Comparison of ENCODE assay signal across 10 cellular contexts in the genomic region with DNA sequence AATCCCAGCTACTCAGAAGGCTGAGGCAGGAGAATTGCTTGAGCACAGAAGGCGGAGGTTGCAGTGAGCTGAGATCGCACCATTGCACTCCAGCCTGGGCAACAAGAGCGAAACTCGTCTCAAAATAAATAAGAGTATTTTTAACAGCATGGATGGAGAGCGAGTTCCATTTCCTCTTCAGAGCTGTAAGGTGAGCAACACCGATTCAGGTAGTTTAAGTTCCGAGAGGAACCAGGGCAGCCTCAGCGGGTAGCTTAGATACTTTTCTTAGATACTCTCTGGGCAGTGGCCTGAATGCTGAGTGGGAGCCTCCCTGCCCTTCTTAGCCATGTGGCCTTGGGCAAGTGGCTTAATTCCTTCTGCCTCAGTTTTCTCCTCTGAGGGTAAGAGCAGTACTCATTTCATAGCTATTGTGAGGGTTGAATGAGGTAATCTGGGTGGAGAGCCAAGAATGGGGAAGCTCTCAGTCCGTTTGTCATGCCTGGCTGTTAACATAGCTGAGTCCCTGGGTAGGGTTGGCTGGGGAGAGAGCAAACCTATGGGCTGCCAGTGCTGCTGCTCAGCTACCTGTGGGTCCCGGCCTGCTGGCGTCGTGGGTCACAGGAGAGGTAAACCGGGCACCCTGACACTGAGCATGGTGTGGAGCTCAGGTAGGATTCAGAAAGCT. TPM values are rescaled to one million over a fixed set of nuclear protein-coding genes. Genes with fewer than 3 reads are reported as not detected.
A peak's percentile ranks its signal among the peaks of the same experiment; 100 is the strongest.
DNase-seq lines count a peak whose midpoint lies in the region; ATAC-seq and TF ChIP-seq lines count a peak whose summit lies in the region.
"Had no signal": no experiment of that assay in that cellular context is flagged by ENCODE, and none has a peak within 500 bp of the region (broad histone marks: within the 10 kb centered on the region; RNA-seq: fewer than 3 reads in every experiment).

No MANE protein-coding gene starts in this region.

- peaks cover 42% of the 10 kb centered on the region for H3K4me1 Mint-ChIP-seq in Caco-2 (ENCODE audit: low read depth, unreplicated experiment)

- H3K9me3 Mint-ChIP-seq in Caco-2 (ENCODE audit: unreplicated experiment): no peaks in the 10 kb centered on the region
- H3K9me3 Mint-ChIP-seq: activated T-cell treated with anti-CD3 and anti-CD28 coated beads, Interleukin-2, amount 50 U/mL, for 4 hours had no signal

- peaks cover 47% of the 10 kb centered on the region for H3K36me3 Mint-ChIP-seq in Caco-2 (ENCODE audit: insufficient read depth, unreplicated experiment)

- no peaks in the 10 kb centered on the region for H3K27me3 Mint-ChIP-seq in Caco-2 (ENCODE audit: insufficient read depth, unreplicated experiment)

- peak; percentile 10 for ATAC-seq in lung (ENCODE audit: insufficient read depth, low FRiP score)
- ATAC-seq in GM18909 (IDR thresholded peaks at IDR 0.05; ENCODE audit: poor library complexity, unreplicated experiment): no peak
- ATAC-seq in GM19467 (IDR thresholded peaks at IDR 0.05; ENCODE audit: unreplicated experiment): no peak
- ATAC-seq in GM18870 (IDR thresholded peaks at IDR 0.05; ENCODE audit: unreplicated experiment): no peak
- ATAC-seq: activated T-cell treated with anti-CD3 and anti-CD28 coated beads, Interleukin-2, amount 50 U/mL, for 4 hours had no signal

- DNase-seq in Caco-2 (peak in 1 of 2 experiments; percentile 35), KBM-7 (peak; percentile 64), brain microvascular endothelial cell (peak; percentile 34), lung (ENCODE audit: low spot score) (peak; percentile 73)
- DNase-seq in activated CD4-positive, alpha-beta T cell treated with anti-CD3 and anti-CD28 coated beads, Interleukin-2, amount 50 U/mL, for 48 hours: no peak
- DNase-seq: activated T-cell treated with anti-CD3 and anti-CD28 coated beads, Interleukin-2, amount 50 U/mL, for 4 hours; midbrain had no signal

- H3K4me3 ChIP-seq in Caco-2 (ENCODE audit: low read depth, low read length): no peak overlapping the region
- H3K4me3 ChIP-seq in brain microvascular endothelial cell (ENCODE audit: low read depth, low read length): no peak overlapping the region
- H3K4me3 ChIP-seq in lung: no peak overlapping the region

- H3K9me3 ChIP-seq in Caco-2 (no peaks in the 10 kb centered on the region), lung (ENCODE audit: control insufficient read depth in 2 of 2, insufficient read depth in 1 of 2, low read length in 1 of 2) (no peaks in the 10 kb centered on the region)

- H3K36me3 ChIP-seq in Caco-2 (ENCODE audit: control insufficient read depth, insufficient read depth, low read length): no peaks in the 10 kb centered on the region
- no peaks in the 10 kb centered on the region for H3K36me3 ChIP-seq in brain microvascular endothelial cell (replicated peaks)
- H3K36me3 ChIP-seq in lung (ENCODE audit: control insufficient read depth in 2 of 2, insufficient read depth in 2 of 2, low read length in 2 of 2): peaks cover 0 to 5% of the 10 kb centered on the region in 2 donors

- in situ Hi-C loops in KBM-7 (cut with MboI; ENCODE audit: low pct_unique_long_range_greater_than_20kb, low sequenced_read_pairs): no loop called here
- in situ Hi-C loops in brain microvascular endothelial cell (cut with HindIII; ENCODE audit: low pct_ligation_motif_present, low sequenced_read_pairs): no loop called here

- no peak overlapping the region for H3K4me3 Mint-ChIP-seq in Caco-2 (ENCODE audit: unreplicated experiment)
- H3K4me3 Mint-ChIP-seq: activated T-cell treated with anti-CD3 and anti-CD28 coated beads, Interleukin-2, amount 50 U/mL, for 4 hours had no signal

- POLR2A ChIA-PET in Caco-2 (lab: Charles Lee): no interaction called here

- intact Hi-C loops in Caco-2 (cut with micrococcal nuclease; ENCODE audit: unreplicated experiment): no loop called here

- H3K4me1 ChIP-seq in Caco-2 (peaks cover 38% of the 10 kb centered on the region), lung (ENCODE audit: control insufficient read depth in 2 of 2, insufficient read depth in 2 of 2, low read length in 2 of 2) (peaks cover 11 to 21% of the 10 kb centered on the region in 2 donors)

- H3K27ac Mint-ChIP-seq in Caco-2 (ENCODE audit: unreplicated experiment): peak overlapping the region; percentile 79

- 60 to 74% methylated on average over 13 of the region's 13 CpGs for WGBS in lung, 2 donors

- no peak for TF ChIP-seq CTCF in Caco-2 (IDR thresholded peaks at IDR 0.05; ENCODE audit: insufficient read depth in 1 of 2, low read depth in 1 of 2, low read length in 1 of 2, severe bottlenecking in 1 of 2, unreplicated experiment in 1 of 2)
- no peak for TF ChIP-seq CTCF in brain microvascular endothelial cell (IDR thresholded peaks at IDR 0.05; ENCODE audit: low read depth, low read length, missing control alignments)
- TF ChIP-seq CTCF in lung (IDR thresholded peaks at IDR 0.05; ENCODE audit: control extremely low read depth, extremely low read depth): no peak

- H3K27ac ChIP-seq in brain microvascular endothelial cell (no peak overlapping the region), lung (ENCODE audit: low read depth in 1 of 2, low read length in 1 of 2) (peak overlapping the region; percentile 69 to 87)

- CTCF ChIA-PET in Caco-2 (lab: Charles Lee): no interaction called here

- H3K27me3 ChIP-seq in Caco-2 (replicated peaks; ENCODE audit: control insufficient read depth, insufficient read depth, low read length): no peaks in the 10 kb centered on the region
- no peaks in the 10 kb centered on the region for H3K27me3 ChIP-seq in brain microvascular endothelial cell (replicated peaks)
- H3K27me3 ChIP-seq in lung (ENCODE audit: control insufficient read depth, insufficient read depth): no peaks in the 10 kb centered on the region

- no TSS peak for BruUV-seq in Caco-2 (replicated peaks; lab: Mats Ljungman, UMichigan)

RNA-seq across cellular contexts. Expression of a gene that starts 4.1 kb away (rescaled TPM):
- 222 and 232 TPM in 2 replicates for total RNA-seq in Caco-2 (2022)
- 100 to 1,000 TPM; 262 to 317 TPM for total RNA-seq in lung
- 10 to 100 TPM; 46.3 to 62.9 TPM for polyA plus RNA-seq in lung

Comparison
In these comparisons a context has a peak if more than half of its experiments do, and no peak if none do; other contexts are left out.
1. DNase-seq: peak in KBM-7 (single experiment), brain microvascular endothelial cell (single experiment) and lung (single experiment); none in activated CD4-positive, alpha-beta T cell treated with anti-CD3 and anti-CD28 coated beads, Interleukin-2, amount 50 U/mL, for 48 hours (0 of 2).